ENCODE assay signal across 8 cellular contexts in genomic region chr15:25933456-25934158, GRCh38.
DNase-seq lines count a peak whose midpoint lies in the region; ATAC-seq and TF ChIP-seq lines count a peak whose summit lies in the region.

No MANE protein-coding gene starts in this region.

- H3K4me3 ChIP-seq in Peyer's patch = peak overlapping the region; percentile 10 to 35 (median 24)
- peak overlapping the region; percentile 75 for H3K4me3 ChIP-seq in osteoblast (ENCODE audit: insufficient read depth, low read length)
- peak overlapping the region; percentile 40 to 86 (median 57) for H3K4me3 ChIP-seq in subcutaneous abdominal adipose tissue (ENCODE audit: low read depth in 1 of 5, low read length in 5 of 5)

- H3K9me3 ChIP-seq in Peyer's patch (no peaks in the 10 kb centered on the region), osteoblast (ENCODE audit: low read depth, low read length) (no peaks in the 10 kb centered on the region), subcutaneous abdominal adipose tissue (ENCODE audit: control insufficient read depth in 5 of 5, low read length in 5 of 5) (peaks cover 0 to 6% (median 0%) of the 10 kb centered on the region in 5 donors)

- H3K4me1 ChIP-seq in Peyer's patch (no peaks in the 10 kb centered on the region), osteoblast (ENCODE audit: insufficient read depth, low read length) (peaks cover 14% of the 10 kb centered on the region), subcutaneous abdominal adipose tissue (ENCODE audit: control insufficient read depth in 5 of 5, insufficient read depth in 5 of 5, low read length in 5 of 5) (peaks cover 2 to 19% (median 10%) of the 10 kb centered on the region in 5 donors)

- TF ChIP-seq CTCF in Peyer's patch (IDR thresholded peaks at IDR 0.05) (peak; percentile 15 to 63 (median 46)), osteoblast (IDR thresholded peaks at IDR 0.05; ENCODE audit: extremely low read depth, low read depth, low read length) (peak; percentile 91)

- no peaks in the 10 kb centered on the region for H4K20me1 ChIP-seq in osteoblast (ENCODE audit: insufficient read depth, low read length)

- TF ChIP-seq POLR2A in Peyer's patch (IDR thresholded peaks at IDR 0.05) = no peak

- H3K36me3 ChIP-seq in Peyer's patch = no peaks in the 10 kb centered on the region
- H3K36me3 ChIP-seq in osteoblast (ENCODE audit: insufficient read depth, low read length) = no peaks in the 10 kb centered on the region
- no peaks in the 10 kb centered on the region for H3K36me3 ChIP-seq in subcutaneous abdominal adipose tissue (ENCODE audit: control insufficient read depth in 5 of 5, insufficient read depth in 5 of 5, low read length in 5 of 5)

- H3K79me2 ChIP-seq in osteoblast (ENCODE audit: insufficient read depth, low read length) = no peaks in the 10 kb centered on the region

- H3K27me3 ChIP-seq in Peyer's patch (no peaks in the 10 kb centered on the region), osteoblast (ENCODE audit: insufficient read depth, low read length) (no peaks in the 10 kb centered on the region), subcutaneous abdominal adipose tissue (ENCODE audit: control insufficient read depth in 5 of 5, insufficient read depth in 4 of 5, low read length in 5 of 5) (no peaks in the 10 kb centered on the region)

- ATAC-seq in HG02938 (IDR thresholded peaks at IDR 0.05; ENCODE audit: unreplicated experiment) = peak; percentile 65
- ATAC-seq in GM21717 (IDR thresholded peaks at IDR 0.05; ENCODE audit: unreplicated experiment) = no peak

- H2AFZ ChIP-seq in osteoblast (ENCODE audit: low read length) = peak overlapping the region; percentile 100

- H3K27ac ChIP-seq in Peyer's patch (no peak overlapping the region), osteoblast (ENCODE audit: low read depth, low read length) (peak overlapping the region; percentile 67), subcutaneous abdominal adipose tissue (ENCODE audit: low read depth, low read length) (no peak overlapping the region)

- peak overlapping the region; percentile 96 for H3K4me2 ChIP-seq in osteoblast (ENCODE audit: insufficient read depth, low read length)

- peak overlapping the region in 2 of 5 donors; percentile 33 to 71 for H3K9ac ChIP-seq in subcutaneous abdominal adipose tissue (ENCODE audit: low read length in 5 of 5)

- DNase-seq in DMS 273 treated with DMSO at 0.1 percent for 48 hours (lab: John Stamatoyannopoulos, UW) (peak; percentile 40), Peyer's patch (peak in 2 of 3 donors; percentile 53 to 86), globus pallidus (ENCODE audit: low spot score) (peak; percentile 23), osteoblast (ENCODE audit: insufficient read length, low spot score, missing footprints) (peak; percentile 91)
- peak; percentile 82 for DNase-seq in activated effector memory CD4-positive, alpha-beta T cell treated with anti-CD3 and anti-CD28 coated beads, Interleukin-2, amount 50 U/mL, for 16 hours

Comparison
In these comparisons a context has a peak if more than half of its experiments do, and no peak if none do; other contexts are left out.
1. DNase-seq: peak in every context shown above with its lines; median percentile 91 in osteoblast; 82 in activated effector memory CD4-positive, alpha-beta T cell treated with anti-CD3 and anti-CD28 coated beads, Interleukin-2, amount 50 U/mL, for 16 hours; 70 in Peyer's patch; 40 in DMS 273 treated with DMSO at 0.1 percent for 48 hours; 23 in globus pallidus.
2. H3K4me3 ChIP-seq: peak in every context shown above with its lines; median percentile 75 in osteoblast; 57 in subcutaneous abdominal adipose tissue; 24 in Peyer's patch.